ENCODE assay signal across 29 cellular contexts in the genomic region with DNA sequence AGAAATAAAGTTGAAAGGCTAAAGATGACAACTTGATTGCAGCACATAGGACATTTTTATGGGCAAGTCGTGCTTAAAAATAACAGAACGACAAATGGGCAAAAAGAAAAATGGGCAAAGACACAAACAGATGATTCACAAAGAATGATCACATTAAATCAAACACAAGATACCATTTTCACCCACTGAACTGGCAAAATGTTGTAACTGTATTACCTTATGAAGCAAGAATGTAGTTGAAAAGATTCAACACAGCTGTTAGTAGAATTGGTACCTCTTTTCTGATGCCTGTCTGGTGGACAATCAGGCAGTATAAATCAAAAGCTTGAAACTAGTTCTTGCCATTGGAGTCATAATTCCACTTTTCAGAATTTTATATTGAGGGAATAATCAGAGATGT.
DNase-seq lines count a peak whose midpoint lies in the region; ATAC-seq and TF ChIP-seq lines count a peak whose summit lies in the region.
"Had no signal": no experiment of that assay in that cellular context is flagged by ENCODE, and none has a peak within 500 bp of the region (broad histone marks: within the 10 kb centered on the region; RNA-seq: fewer than 3 reads in every experiment).

No MANE protein-coding gene starts in this region.

- H4K5ac ChIP-seq in H9 (ENCODE audit: insufficient read length, low read depth, low read length) = no peak overlapping the region

- no peaks in the 10 kb centered on the region for H3K79me1 ChIP-seq in H9 (ENCODE audit: insufficient read depth, low read depth, low read length, poor library complexity, severe bottlenecking)

- no peaks in the 10 kb centered on the region for H3K79me2 ChIP-seq in H9 (ENCODE audit: insufficient read depth, low read length)

- no peak overlapping the region for H3K4me3 Mint-ChIP-seq in H9
- H3K4me3 Mint-ChIP-seq in activated T-cell treated with anti-CD3 and anti-CD28 coated beads, Interleukin-2, amount 50 U/mL, for 72 hours = no peak overlapping the region
- H3K4me3 Mint-ChIP-seq: activated T-cell treated with anti-CD3 and anti-CD28 coated beads, Interleukin-2, amount 50 U/mL, for 24 hours; stimulated activated naive B cell treated with anti-CD40 and anti-IgM and Interleukin-4, amounts not matched to agents 10 μg/mL and 1 μg/mL and 100 μg/mL, for 72 hours had no signal

- H4K8ac ChIP-seq in H9 (replicated peaks; ENCODE audit: insufficient read length, low read depth, low read length) = no peak overlapping the region

- no peaks in the 10 kb centered on the region; a peak in 1 of 7 replicates for H3K36me3 Mint-ChIP-seq in H9 (ENCODE audit: insufficient read depth in 1 of 3, low read depth in 3 of 3)
- no peaks in the 10 kb centered on the region for H3K36me3 Mint-ChIP-seq in activated T-cell treated with anti-CD3 and anti-CD28 coated beads, Interleukin-2, amount 50 U/mL, for 72 hours (ENCODE audit: insufficient read depth in 2 of 2)
- H3K36me3 Mint-ChIP-seq: stimulated activated naive B cell treated with anti-CD40 and anti-IgM and Interleukin-4, amounts not matched to agents 10 μg/mL and 1 μg/mL and 100 μg/mL, for 72 hours had no signal

- H3K27me3 Mint-ChIP-seq in H9 (ENCODE audit: low read depth) = no peaks in the 10 kb centered on the region; the same call in 1 of the 2 replicates
- H3K27me3 Mint-ChIP-seq in activated T-cell treated with anti-CD3 and anti-CD28 coated beads, Interleukin-2, amount 50 U/mL, for 72 hours (ENCODE audit: low read depth) = peaks cover 2% of the 10 kb centered on the region

- no peak overlapping the region for H3K56ac ChIP-seq in H9 (ENCODE audit: insufficient read length, low read depth, low read length)

- H4K91ac ChIP-seq in H9 (ENCODE audit: insufficient read length, low read depth, low read length) = no peak overlapping the region

- H3K14ac ChIP-seq in H9 (ENCODE audit: insufficient read depth, low read length) = no peak overlapping the region

- no peak overlapping the region for H2BK120ac ChIP-seq in H9 (ENCODE audit: low read depth, low read length, poor library complexity, severe bottlenecking)

- H3T11ph ChIP-seq in H9 (ENCODE audit: low read length) = no peak overlapping the region

- no peak overlapping the region for H2BK15ac ChIP-seq in H9 (ENCODE audit: low read depth, low read length)

- H3K9me3 ChIP-seq in H9 (ENCODE audit: control insufficient read depth, low read depth, low read length) (no peaks in the 10 kb centered on the region), colonic mucosa (no peaks in the 10 kb centered on the region)
- H3K9me3 ChIP-seq: body of pancreas, right lobe of liver, upper lobe of left lung had no signal

- no peaks in the 10 kb centered on the region for H4K20me1 ChIP-seq in H9 (ENCODE audit: control insufficient read depth, insufficient read depth, insufficient read length)

- no peak overlapping the region for H3K4me3 ChIP-seq in colonic mucosa
- H3K4me3 ChIP-seq: body of pancreas, right lobe of liver, upper lobe of left lung had no signal

- H2BK12ac ChIP-seq in H9 (ENCODE audit: insufficient read length, low read depth, low read length) = no peak overlapping the region

- H3K4me1 ChIP-seq in H9 (ENCODE audit: insufficient read depth, low read length) (no peaks in the 10 kb centered on the region), colonic mucosa (no peaks in the 10 kb centered on the region)
- H3K4me1 ChIP-seq: body of pancreas, right lobe of liver, upper lobe of left lung had no signal

- H3K4me2 ChIP-seq in H9 (ENCODE audit: insufficient read depth, insufficient read length, low read length) = no peak overlapping the region

- H3K18ac ChIP-seq in H9 (ENCODE audit: insufficient read length, low read depth, low read length) = no peak overlapping the region

- no peak overlapping the region for H3K9ac ChIP-seq in H9 (ENCODE audit: extremely low read depth, insufficient read length, low read length)
- H3K9ac ChIP-seq in colonic mucosa (ENCODE audit: low read depth in 2 of 2, low read length in 2 of 2) = no peak overlapping the region

- no peak overlapping the region for H3K27ac ChIP-seq in H9 (ENCODE audit: insufficient read length, low read depth, low read length)
- H3K27ac ChIP-seq in colonic mucosa = no peak overlapping the region
- H3K27ac ChIP-seq: body of pancreas, epithelial cell of prostate, right lobe of liver, upper lobe of left lung, VCaP had no signal

- DNase-seq in GM03348 (ENCODE audit: low spot score) (peak; percentile 46), NCI-H69 (lab: John Stamatoyannopoulos, UW) (peak; percentile 42), epidermal melanocyte (ENCODE audit: insufficient read length, low spot score) (peak; percentile 24), non-pigmented ciliary epithelial cell (ENCODE audit: low read depth) (peak; percentile 13), H9 (no peak), colonic mucosa (no peak)
- DNase-seq in activated T-cell treated with anti-CD3 and anti-CD28 coated beads, Interleukin-2, amount 50 U/mL, for 72 hours = no peak
- DNase-seq: activated CD4-positive, alpha-beta T cell treated with anti-CD3 and anti-CD28 coated beads for 4 hours; activated gamma-delta T cell treated with Interleukin-2 at 50 U/mL for 16 hours; activated T-cell treated with anti-CD3 and anti-CD28 coated beads, Interleukin-2, amount 50 U/mL, for 24 hours; body of pancreas; effector CD4-positive, alpha-beta T cell; foreskin melanocyte; Karpas-422; mesenchymal stem cell; NCI-H187; NCI-H2171; NCI-H524; NK-92 treated with Interleukin-12 subunit alpha and Interleukin-12 subunit beta, amount 100 ng/mL, for 24 hours; right lobe of liver; SHP77; stimulated activated CD4-positive, alpha-beta T cell treated with anti-CD3 and anti-CD28 coated beads, Interleukin-4, amount 100 ng/mL, for 4 hours; stimulated activated naive B cell treated with anti-CD40 and anti-IgM and Interleukin-4, amounts not matched to agents 10 μg/mL and 1 μg/mL and 100 μg/mL, for 72 hours; upper lobe of left lung had no signal

- no peaks in the 10 kb centered on the region for H3K23me2 ChIP-seq in H9 (ENCODE audit: insufficient read length, low read depth, low read length, poor library complexity, severe bottlenecking)

- H2AFZ ChIP-seq in H9 (ENCODE audit: low read length) = no peak overlapping the region

- ATAC-seq in activated T-cell treated with anti-CD3 and anti-CD28 coated beads, Interleukin-2, amount 50 U/mL, for 72 hours (replicated peaks in 1 of 2) = no peak
- ATAC-seq in HG03280 (IDR thresholded peaks at IDR 0.05; ENCODE audit: unreplicated experiment) = no peak
- ATAC-seq: body of pancreas; HCT116; stimulated activated naive B cell treated with anti-CD40 and anti-IgM and Interleukin-4, amounts not matched to agents 10 μg/mL and 1 μg/mL and 100 μg/mL, for 72 hours had no signal

- H3K4me1 Mint-ChIP-seq in H9 = peaks cover 0 to 2% of the 10 kb centered on the region in 2 experiments; a peak in 1 of 4 replicates
- H3K4me1 Mint-ChIP-seq in activated T-cell treated with anti-CD3 and anti-CD28 coated beads, Interleukin-2, amount 50 U/mL, for 72 hours (ENCODE audit: low read depth) = no peaks in the 10 kb centered on the region
- H3K4me1 Mint-ChIP-seq: stimulated activated naive B cell treated with anti-CD40 and anti-IgM and Interleukin-4, amounts not matched to agents 10 μg/mL and 1 μg/mL and 100 μg/mL, for 72 hours had no signal

- no peak overlapping the region for H3K4ac ChIP-seq in H9 (ENCODE audit: low read depth, low read length)

- no peaks in the 10 kb centered on the region for H3K9me3 Mint-ChIP-seq in H9
- peaks cover 0 to 1% of the 10 kb centered on the region in 2 donors for H3K9me3 Mint-ChIP-seq in activated T-cell treated with anti-CD3 and anti-CD28 coated beads, Interleukin-2, amount 50 U/mL, for 72 hours
- H3K9me3 Mint-ChIP-seq: activated T-cell treated with anti-CD3 and anti-CD28 coated beads, Interleukin-2, amount 50 U/mL, for 24 hours; stimulated activated naive B cell treated with anti-CD40 and anti-IgM and Interleukin-4, amounts not matched to agents 10 μg/mL and 1 μg/mL and 100 μg/mL, for 72 hours had no signal

- H3K27me3 ChIP-seq in H9 (ENCODE audit: insufficient read depth, low read length) (no peaks in the 10 kb centered on the region), colonic mucosa (no peaks in the 10 kb centered on the region)
- H3K27me3 ChIP-seq: body of pancreas, right lobe of liver, upper lobe of left lung had no signal

- intact Hi-C loops in colonic mucosa (cut with DNase I) = no loop called here

- no peak overlapping the region for H3K23ac ChIP-seq in H9 (ENCODE audit: insufficient read length, low read depth, low read length)

- no CpG with 5 or more reads among the region's 2 CpGs for WGBS in H9 (ENCODE audit: extremely low coverage, insufficient read length, low lambda C conversion rate)

- no peak overlapping the region for H3K27ac Mint-ChIP-seq in H9
- no peak overlapping the region for H3K27ac Mint-ChIP-seq in activated T-cell treated with anti-CD3 and anti-CD28 coated beads, Interleukin-2, amount 50 U/mL, for 72 hours
- H3K27ac Mint-ChIP-seq: activated T-cell treated with anti-CD3 and anti-CD28 coated beads, Interleukin-2, amount 50 U/mL, for 24 hours; progenitor cell of endocrine pancreas; stimulated activated naive B cell treated with anti-CD40 and anti-IgM and Interleukin-4, amounts not matched to agents 10 μg/mL and 1 μg/mL and 100 μg/mL, for 72 hours had no signal

- no peak overlapping the region for H2BK20ac ChIP-seq in H9 (ENCODE audit: low read depth, low read length, poor library complexity, severe bottlenecking)

- H2BK5ac ChIP-seq in H9 (ENCODE audit: insufficient read length, low read length) = no peak overlapping the region

- no peak overlapping the region for H2AK5ac ChIP-seq in H9 (ENCODE audit: insufficient read length, low read length)

- no peaks in the 10 kb centered on the region for H3K36me3 ChIP-seq in colonic mucosa
- H3K36me3 ChIP-seq: right lobe of liver, upper lobe of left lung had no signal

- no peak for TF ChIP-seq CTCF in H9 (conservative IDR thresholded peaks at IDR 0.05)
- TF ChIP-seq CTCF in colonic mucosa (IDR thresholded peaks at IDR 0.05) = no peak

Comparison
In these comparisons a context has a peak if more than half of its experiments do, and no peak if none do; other contexts are left out.
1. DNase-seq: peak in GM03348 (single experiment), NCI-H69 (single experiment), epidermal melanocyte (single experiment) and non-pigmented ciliary epithelial cell (single experiment); none in H9 (single experiment), activated T-cell treated with anti-CD3 and anti-CD28 coated beads, Interleukin-2, amount 50 U/mL, for 72 hours (0 of 2) and colonic mucosa (single experiment).